In the genomic region with DNA sequence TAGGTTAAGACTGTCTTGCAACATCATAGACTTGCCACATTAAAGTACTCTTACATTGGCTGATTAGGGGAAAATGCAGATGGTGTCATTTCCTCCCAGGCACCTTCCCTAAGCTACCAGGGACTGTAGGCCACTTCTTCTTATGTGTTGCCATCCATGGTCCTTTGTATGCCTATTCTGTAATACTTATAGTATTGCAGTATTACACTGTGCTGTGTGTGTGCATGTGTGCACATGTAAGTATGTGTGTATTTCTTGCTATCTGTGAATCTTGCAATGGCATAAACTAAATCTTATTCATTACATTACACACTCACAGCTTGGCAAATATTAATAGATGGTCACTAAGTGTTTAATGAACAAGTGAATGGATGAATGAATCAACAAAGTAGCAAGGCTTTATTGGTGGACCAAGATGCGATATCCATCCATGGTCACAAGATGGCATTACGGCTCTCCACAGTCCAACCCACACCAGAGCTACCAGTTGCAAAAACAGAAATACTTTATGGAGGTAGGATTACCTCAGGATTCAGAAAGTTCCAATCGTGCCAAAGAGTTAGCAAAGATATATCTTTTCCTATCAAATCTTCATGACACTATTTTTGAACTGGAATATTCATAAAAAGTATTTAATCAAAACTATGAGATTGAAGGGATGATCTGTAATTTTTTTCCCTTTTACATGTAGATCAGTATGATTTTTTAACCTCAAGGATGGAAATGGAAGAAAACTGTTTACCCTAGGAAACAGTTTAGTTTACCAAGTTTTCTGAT, we compare ENCODE assay signal across 8 cellular contexts.
DNase-seq lines count a peak whose midpoint lies in the region; ATAC-seq, FAIRE-seq and TF ChIP-seq lines count a peak whose summit lies in the region.

No MANE protein-coding gene starts in this region.

- ATAC-seq in GM19043 (IDR thresholded peaks at IDR 0.05; ENCODE audit: low read depth, unreplicated experiment) (peak; percentile 73), HG03520 (IDR thresholded peaks at IDR 0.05; ENCODE audit: unreplicated experiment) (peak; percentile 75), PC-3 (peak; percentile 72)

- H3K27ac ChIP-seq in PC-3 (ENCODE audit: low read length) = no peak overlapping the region
- H3K27ac ChIP-seq in liver (ENCODE audit: low read depth in 1 of 2, low read length in 2 of 2) = no peak overlapping the region
- no peak overlapping the region for H3K27ac ChIP-seq in uterus

- no peak for FAIRE-seq in bronchial epithelial cell (lab: Jason Lieb, UNC)

- no peak overlapping the region for H3K9ac ChIP-seq in PC-3 (ENCODE audit: low read length)
- H3K9ac ChIP-seq in liver (ENCODE audit: low read depth in 1 of 2, low read length in 2 of 2) = no peak overlapping the region

- intact Hi-C loops in PC-3 (cut with micrococcal nuclease) = loop anchor here (1.0 to 10.0 kb wide), 5 partner anchors 88 to 1070 kb away; no protein-coding TSS in a partner anchor
- intact Hi-C loops in uterus (cut with DNase I; ENCODE audit: low total_unique reads) = no loop called here

- H3K36me3 ChIP-seq in PC-3 (ENCODE audit: low read depth, low read length) (no peaks in the 10 kb centered on the region), bronchial epithelial cell (ENCODE audit: control insufficient read depth, insufficient read depth, low read length) (no peaks in the 10 kb centered on the region), liver (ENCODE audit: control insufficient read depth in 4 of 4, insufficient read depth in 3 of 4, low read depth in 1 of 4, low read length in 3 of 4) (peaks cover 0 to 3% (median 0%) of the 10 kb centered on the region in 4 donors), uterus (no peaks in the 10 kb centered on the region)

- H3K9me2 ChIP-seq in PC-3 (replicated peaks; ENCODE audit: low read length) = no peaks in the 10 kb centered on the region

- TF ChIP-seq CTCF in PC-3 (conservative IDR thresholded peaks at IDR 0.05; ENCODE audit: low read depth, low read length) (peak; percentile 63), bronchial epithelial cell (IDR thresholded peaks at IDR 0.05; ENCODE audit: insufficient read depth, low read length, severe bottlenecking) (peak; percentile 63), liver (IDR thresholded peaks at IDR 0.05; ENCODE audit: low read depth, low read length, missing input control) (peak; percentile 64), uterus (IDR thresholded peaks at IDR 0.05) (peak in 3 of 4 experiments; percentile 18 to 32 (median 32))

- no peaks in the 10 kb centered on the region for H3K9me3 ChIP-seq in PC-3 (ENCODE audit: low read length)
- no peaks in the 10 kb centered on the region for H3K9me3 ChIP-seq in liver (ENCODE audit: control insufficient read depth in 4 of 4, low read length in 3 of 4)
- H3K9me3 ChIP-seq in uterus = no peaks in the 10 kb centered on the region

- TF ChIP-seq RAD21 in liver (IDR thresholded peaks at IDR 0.05) = peak; percentile 89 to 95

- no TSS peak for BruUV-seq in PC-3 (replicated peaks; lab: Mats Ljungman, UMichigan)

- WGBS in liver = 24% methylated on average over 3 of the region's 3 CpGs

- TF ChIP-seq POLR2A in uterus (IDR thresholded peaks at IDR 0.05) = no peak

- peak; percentile 20 for DNase-seq in DMS114 treated with DMSO at 0.1 percent for 48 hours (lab: John Stamatoyannopoulos, UW; ENCODE audit: unreplicated experiment)
- DNase-seq in PC-3 = peak; percentile 46
- DNase-seq in bronchial epithelial cell (ENCODE audit: low read depth) = peak; percentile 46
- no peak for DNase-seq in uterus
- no peak for DNase-seq in effector CD8-positive, alpha-beta T cell (lab: John Stamatoyannopoulos, UW)

- H3K4me1 ChIP-seq in PC-3 (ENCODE audit: insufficient read depth, low read length) (no peaks in the 10 kb centered on the region), liver (ENCODE audit: control insufficient read depth in 4 of 4, insufficient read depth in 4 of 4, low read length in 3 of 4) (peaks cover 1 to 22% (median 14%) of the 10 kb centered on the region in 4 donors), uterus (no peaks in the 10 kb centered on the region)

- H3F3A ChIP-seq in PC-3 (ENCODE audit: low read length, unreplicated experiment) = no peaks in the 10 kb centered on the region

- H3K79me2 ChIP-seq in PC-3 (ENCODE audit: low read length) = no peaks in the 10 kb centered on the region

- H4K20me1 ChIP-seq in PC-3 (ENCODE audit: low read length) = no peaks in the 10 kb centered on the region

- H3K27me3 ChIP-seq in PC-3 (ENCODE audit: low read length) (no peaks in the 10 kb centered on the region), bronchial epithelial cell (ENCODE audit: control insufficient read depth, insufficient read depth, low read length) (no peaks in the 10 kb centered on the region), liver (ENCODE audit: control insufficient read depth in 4 of 4, insufficient read depth in 4 of 4, low read length in 3 of 4) (no peaks in the 10 kb centered on the region), uterus (no peaks in the 10 kb centered on the region)

- H3K4me3 ChIP-seq in PC-3 (ENCODE audit: low read length) (no peak overlapping the region), bronchial epithelial cell (ENCODE audit: low read depth, low read length) (no peak overlapping the region), liver (ENCODE audit: low read depth in 1 of 3, low read length in 3 of 3) (no peak overlapping the region), uterus (no peak overlapping the region)

- POLR2A ChIA-PET in PC-3 (lab: Charles Lee; ENCODE audit: unreplicated experiment) = no interaction called here

- H3K4me2 ChIP-seq in PC-3 (ENCODE audit: low read length) = no peak overlapping the region

- no peak overlapping the region for H2AFZ ChIP-seq in PC-3 (ENCODE audit: low read length)

- CTCF ChIA-PET in PC-3 (lab: Charles Lee) = interaction anchor here (0.6 kb wide), 2 partner anchors 61 to 88 kb away, joined by 5 read pairs; no protein-coding TSS in a partner anchor

TF ChIP-seq in liver, 16 proteins besides CTCF, POLR2A, EP300 and RAD21:
- TF ChIP-seq TAF1 (conservative IDR thresholded peaks at IDR 0.05) = no peak
- no peak for TF ChIP-seq SP1 (IDR thresholded peaks at IDR 0.05)
- TF ChIP-seq, protein P1, sequence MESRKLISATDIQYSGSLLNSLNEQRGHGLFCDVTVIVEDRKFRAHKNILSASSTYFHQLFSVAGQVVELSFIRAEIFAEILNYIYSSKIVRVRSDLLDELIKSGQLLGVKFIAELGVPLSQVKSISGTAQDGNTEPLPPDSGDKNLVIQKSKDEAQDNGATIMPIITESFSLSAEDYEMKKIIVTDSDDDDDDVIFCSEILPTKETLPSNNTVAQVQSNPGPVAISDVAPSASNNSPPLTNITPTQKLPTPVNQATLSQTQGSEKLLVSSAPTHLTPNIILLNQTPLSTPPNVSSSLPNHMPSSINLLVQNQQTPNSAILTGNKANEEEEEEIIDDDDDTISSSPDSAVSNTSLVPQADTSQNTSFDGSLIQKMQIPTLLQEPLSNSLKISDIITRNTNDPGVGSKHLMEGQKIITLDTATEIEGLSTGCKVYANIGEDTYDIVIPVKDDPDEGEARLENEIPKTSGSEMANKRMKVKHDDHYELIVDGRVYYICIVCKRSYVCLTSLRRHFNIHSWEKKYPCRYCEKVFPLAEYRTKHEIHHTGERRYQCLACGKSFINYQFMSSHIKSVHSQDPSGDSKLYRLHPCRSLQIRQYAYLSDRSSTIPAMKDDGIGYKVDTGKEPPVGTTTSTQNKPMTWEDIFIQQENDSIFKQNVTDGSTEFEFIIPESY (IDR thresholded peaks at IDR 0.05) = no peak
- TF ChIP-seq, protein P2, sequence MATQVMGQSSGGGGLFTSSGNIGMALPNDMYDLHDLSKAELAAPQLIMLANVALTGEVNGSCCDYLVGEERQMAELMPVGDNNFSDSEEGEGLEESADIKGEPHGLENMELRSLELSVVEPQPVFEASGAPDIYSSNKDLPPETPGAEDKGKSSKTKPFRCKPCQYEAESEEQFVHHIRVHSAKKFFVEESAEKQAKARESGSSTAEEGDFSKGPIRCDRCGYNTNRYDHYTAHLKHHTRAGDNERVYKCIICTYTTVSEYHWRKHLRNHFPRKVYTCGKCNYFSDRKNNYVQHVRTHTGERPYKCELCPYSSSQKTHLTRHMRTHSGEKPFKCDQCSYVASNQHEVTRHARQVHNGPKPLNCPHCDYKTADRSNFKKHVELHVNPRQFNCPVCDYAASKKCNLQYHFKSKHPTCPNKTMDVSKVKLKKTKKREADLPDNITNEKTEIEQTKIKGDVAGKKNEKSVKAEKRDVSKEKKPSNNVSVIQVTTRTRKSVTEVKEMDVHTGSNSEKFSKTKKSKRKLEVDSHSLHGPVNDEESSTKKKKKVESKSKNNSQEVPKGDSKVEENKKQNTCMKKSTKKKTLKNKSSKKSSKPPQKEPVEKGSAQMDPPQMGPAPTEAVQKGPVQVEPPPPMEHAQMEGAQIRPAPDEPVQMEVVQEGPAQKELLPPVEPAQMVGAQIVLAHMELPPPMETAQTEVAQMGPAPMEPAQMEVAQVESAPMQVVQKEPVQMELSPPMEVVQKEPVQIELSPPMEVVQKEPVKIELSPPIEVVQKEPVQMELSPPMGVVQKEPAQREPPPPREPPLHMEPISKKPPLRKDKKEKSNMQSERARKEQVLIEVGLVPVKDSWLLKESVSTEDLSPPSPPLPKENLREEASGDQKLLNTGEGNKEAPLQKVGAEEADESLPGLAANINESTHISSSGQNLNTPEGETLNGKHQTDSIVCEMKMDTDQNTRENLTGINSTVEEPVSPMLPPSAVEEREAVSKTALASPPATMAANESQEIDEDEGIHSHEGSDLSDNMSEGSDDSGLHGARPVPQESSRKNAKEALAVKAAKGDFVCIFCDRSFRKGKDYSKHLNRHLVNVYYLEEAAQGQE (IDR thresholded peaks at IDR 0.05) = no peak
- TF ChIP-seq, protein P3, sequence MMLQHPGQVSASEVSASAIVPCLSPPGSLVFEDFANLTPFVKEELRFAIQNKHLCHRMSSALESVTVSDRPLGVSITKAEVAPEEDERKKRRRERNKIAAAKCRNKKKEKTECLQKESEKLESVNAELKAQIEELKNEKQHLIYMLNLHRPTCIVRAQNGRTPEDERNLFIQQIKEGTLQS (IDR thresholded peaks at IDR 0.05) = no peak
- peak; percentile 74 for TF ChIP-seq YY1 (IDR thresholded peaks at IDR 0.05)

Comparison
In these comparisons a context has a peak if more than half of its experiments do, and no peak if none do; other contexts are left out.
1. DNase-seq: peak in DMS114 treated with DMSO at 0.1 percent for 48 hours (single experiment), PC-3 (single experiment) and bronchial epithelial cell (single experiment); none in uterus (0 of 2) and effector CD8-positive, alpha-beta T cell (single experiment).
2. Peak in every context shown above with its lines, with median percentiles within 50 percentile points of each other: ATAC-seq and CTCF ChIP-seq.